Comparison of ENCODE assay signal across 1 cellular context in genomic region chr19:40465025-40465780, GRCh38.
A peak's percentile ranks its signal among the peaks of the same experiment; 100 is the strongest.
TF ChIP-seq lines count a peak whose summit lies in the region.

Gene BLVRB, minus strand, starts transcription at chr19:40465745. Its CDS starts 57 bp downstream, at chr19:40465688.

TF ChIP-seq in HepG2, 621 proteins besides CTCF, POLR2A, EP300 and RAD21 (continued from another document and continues in another):
- no peak for TF ChIP-seq BRCA1 (CRISPR knock-in tag; IDR thresholded peaks at IDR 0.05)
- no peak for TF ChIP-seq SAFB2 (CRISPR knock-in tag; IDR thresholded peaks at IDR 0.05; ENCODE audit: borderline replicate concordance, low read depth)
- TF ChIP-seq ZNF558 (CRISPR knock-in tag; IDR thresholded peaks at IDR 0.05; ENCODE audit: borderline replicate concordance): no peak
- TF ChIP-seq, protein P1, sequence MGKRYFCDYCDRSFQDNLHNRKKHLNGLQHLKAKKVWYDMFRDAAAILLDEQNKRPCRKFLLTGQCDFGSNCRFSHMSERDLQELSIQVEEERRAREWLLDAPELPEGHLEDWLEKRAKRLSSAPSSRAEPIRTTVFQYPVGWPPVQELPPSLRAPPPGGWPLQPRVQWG (CRISPR knock-in tag; IDR thresholded peaks at IDR 0.05; ENCODE audit: borderline replicate concordance, low read depth): no peak
- TF ChIP-seq SCMH1 (CRISPR knock-in tag; IDR thresholded peaks at IDR 0.05; ENCODE audit: borderline replicate concordance): no peak
- peak; percentile 76 for TF ChIP-seq ZNF263 (CRISPR knock-in tag; IDR thresholded peaks at IDR 0.05)
- TF ChIP-seq ZNF382 (CRISPR knock-in tag; IDR thresholded peaks at IDR 0.05; ENCODE audit: borderline replicate concordance): no peak
- no peak for TF ChIP-seq RORA (CRISPR knock-in tag; IDR thresholded peaks at IDR 0.05)
- no peak for TF ChIP-seq PAF1 (CRISPR knock-in tag; IDR thresholded peaks at IDR 0.05)
- TF ChIP-seq TCF7 (IDR thresholded peaks at IDR 0.05; ENCODE audit: low read depth): no peak
- TF ChIP-seq, protein P2, sequence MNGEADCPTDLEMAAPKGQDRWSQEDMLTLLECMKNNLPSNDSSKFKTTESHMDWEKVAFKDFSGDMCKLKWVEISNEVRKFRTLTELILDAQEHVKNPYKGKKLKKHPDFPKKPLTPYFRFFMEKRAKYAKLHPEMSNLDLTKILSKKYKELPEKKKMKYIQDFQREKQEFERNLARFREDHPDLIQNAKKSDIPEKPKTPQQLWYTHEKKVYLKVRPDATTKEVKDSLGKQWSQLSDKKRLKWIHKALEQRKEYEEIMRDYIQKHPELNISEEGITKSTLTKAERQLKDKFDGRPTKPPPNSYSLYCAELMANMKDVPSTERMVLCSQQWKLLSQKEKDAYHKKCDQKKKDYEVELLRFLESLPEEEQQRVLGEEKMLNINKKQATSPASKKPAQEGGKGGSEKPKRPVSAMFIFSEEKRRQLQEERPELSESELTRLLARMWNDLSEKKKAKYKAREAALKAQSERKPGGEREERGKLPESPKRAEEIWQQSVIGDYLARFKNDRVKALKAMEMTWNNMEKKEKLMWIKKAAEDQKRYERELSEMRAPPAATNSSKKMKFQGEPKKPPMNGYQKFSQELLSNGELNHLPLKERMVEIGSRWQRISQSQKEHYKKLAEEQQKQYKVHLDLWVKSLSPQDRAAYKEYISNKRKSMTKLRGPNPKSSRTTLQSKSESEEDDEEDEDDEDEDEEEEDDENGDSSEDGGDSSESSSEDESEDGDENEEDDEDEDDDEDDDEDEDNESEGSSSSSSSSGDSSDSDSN (CRISPR knock-in tag; IDR thresholded peaks at IDR 0.05): peak; percentile 56; the same call in 1 of the 2 replicates
- TF ChIP-seq NCOR1 (IDR thresholded peaks at IDR 0.05; ENCODE audit: borderline replicate concordance, low read length): no peak
- TF ChIP-seq ZNF276 (CRISPR knock-in tag; IDR thresholded peaks at IDR 0.05; ENCODE audit: low read depth): peak; percentile 35; the same call in 1 of the 2 replicates
- TF ChIP-seq SRSF1 (optimal IDR thresholded peaks at IDR 0.05; ENCODE audit: low read depth, low read length): peak; percentile 18
- TF ChIP-seq ZBTB8A (CRISPR knock-in tag; IDR thresholded peaks at IDR 0.05; ENCODE audit: borderline replicate concordance, low read depth): no peak
- TF ChIP-seq TERF1 (CRISPR knock-in tag; IDR thresholded peaks at IDR 0.05): no peak
- no peak for TF ChIP-seq XBP1 (CRISPR knock-in tag; IDR thresholded peaks at IDR 0.05)
- TF ChIP-seq MBNL3 (CRISPR knock-in tag; conservative IDR thresholded peaks at IDR 0.05): no peak
- TF ChIP-seq, protein P3, sequence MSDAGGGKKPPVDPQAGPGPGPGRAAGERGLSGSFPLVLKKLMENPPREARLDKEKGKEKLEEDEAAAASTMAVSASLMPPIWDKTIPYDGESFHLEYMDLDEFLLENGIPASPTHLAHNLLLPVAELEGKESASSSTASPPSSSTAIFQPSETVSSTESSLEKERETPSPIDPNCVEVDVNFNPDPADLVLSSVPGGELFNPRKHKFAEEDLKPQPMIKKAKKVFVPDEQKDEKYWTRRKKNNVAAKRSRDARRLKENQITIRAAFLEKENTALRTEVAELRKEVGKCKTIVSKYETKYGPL (CRISPR knock-in tag; IDR thresholded peaks at IDR 0.05): 0 out of 2 replicates have a peak, but pooled peaks have one; percentile 32
- TF ChIP-seq ZFP41 (CRISPR knock-in tag; IDR thresholded peaks at IDR 0.05; ENCODE audit: borderline replicate concordance): no peak
- TF ChIP-seq MAFK (conservative IDR thresholded peaks at IDR 0.05 in 1 of 2, IDR thresholded peaks at IDR 0.05 in 1 of 2; ENCODE audit: low read length in 2 of 2): no peak
- TF ChIP-seq PHF8 (CRISPR knock-in tag; IDR thresholded peaks at IDR 0.05): peak; percentile 82
- no peak for TF ChIP-seq ARHGAP35 (CRISPR knock-in tag; IDR thresholded peaks at IDR 0.05; ENCODE audit: borderline replicate concordance)
- TF ChIP-seq SOX6 (IDR thresholded peaks at IDR 0.05): no peak
- 0 out of 2 replicates have a peak, but pooled peaks have one; percentile 9 for TF ChIP-seq SOX6 (CRISPR knock-in tag; IDR thresholded peaks at IDR 0.05)
- no peak for TF ChIP-seq REL (CRISPR knock-in tag; conservative IDR thresholded peaks at IDR 0.05)
- no peak for TF ChIP-seq GABPA (IDR thresholded peaks at IDR 0.05; ENCODE audit: low read depth, low read length)
- TF ChIP-seq GABPA (CRISPR knock-in tag; IDR thresholded peaks at IDR 0.05; ENCODE audit: low read depth): no peak
- TF ChIP-seq HIVEP1 (CRISPR knock-in tag; IDR thresholded peaks at IDR 0.05): no peak
- TF ChIP-seq ZNF770 (CRISPR knock-in tag; IDR thresholded peaks at IDR 0.05): no peak
- TF ChIP-seq ZFX (CRISPR knock-in tag; IDR thresholded peaks at IDR 0.05; ENCODE audit: low read depth): peak; percentile 89
- TF ChIP-seq NPAS2 (CRISPR knock-in tag; IDR thresholded peaks at IDR 0.05; ENCODE audit: borderline replicate concordance): no peak
- no peak for TF ChIP-seq SNAI1 (CRISPR knock-in tag; IDR thresholded peaks at IDR 0.05; ENCODE audit: borderline replicate concordance)
- TF ChIP-seq, protein P4, sequence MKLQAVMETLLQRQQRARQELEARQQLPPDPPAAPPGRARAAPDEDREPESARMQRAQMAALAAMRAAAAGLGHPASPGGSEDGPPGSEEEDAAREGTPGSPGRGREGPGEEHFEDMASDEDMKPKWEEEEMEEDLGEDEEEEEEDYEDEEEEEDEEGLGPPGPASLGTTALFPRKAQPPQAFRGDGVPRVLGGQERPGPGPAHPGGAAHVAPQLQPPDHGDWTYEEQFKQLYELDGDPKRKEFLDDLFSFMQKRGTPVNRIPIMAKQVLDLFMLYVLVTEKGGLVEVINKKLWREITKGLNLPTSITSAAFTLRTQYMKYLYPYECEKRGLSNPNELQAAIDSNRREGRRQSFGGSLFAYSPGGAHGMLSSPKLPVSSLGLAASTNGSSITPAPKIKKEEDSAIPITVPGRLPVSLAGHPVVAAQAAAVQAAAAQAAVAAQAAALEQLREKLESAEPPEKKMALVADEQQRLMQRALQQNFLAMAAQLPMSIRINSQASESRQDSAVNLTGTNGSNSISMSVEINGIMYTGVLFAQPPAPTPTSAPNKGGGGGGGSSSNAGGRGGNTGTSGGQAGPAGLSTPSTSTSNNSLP (IDR thresholded peaks at IDR 0.05; ENCODE audit: low read depth, low read length): no peak
- no peak for TF ChIP-seq MBD4 (IDR thresholded peaks at IDR 0.05; ENCODE audit: borderline replicate concordance, low read length)
- TF ChIP-seq ZBTB44 (CRISPR knock-in tag; IDR thresholded peaks at IDR 0.05): no peak
- TF ChIP-seq NBN (conservative IDR thresholded peaks at IDR 0.05): no peak
- TF ChIP-seq STAT5B (CRISPR knock-in tag; IDR thresholded peaks at IDR 0.05): no peak
- TF ChIP-seq ZNF337 (CRISPR knock-in tag; IDR thresholded peaks at IDR 0.05; ENCODE audit: borderline replicate concordance, low read depth): 0 out of 2 replicates have a peak, but pooled peaks have one; percentile 14
- no peak for TF ChIP-seq ATF5 (CRISPR knock-in tag; IDR thresholded peaks at IDR 0.05; ENCODE audit: low read depth)
- TF ChIP-seq, protein P5, sequence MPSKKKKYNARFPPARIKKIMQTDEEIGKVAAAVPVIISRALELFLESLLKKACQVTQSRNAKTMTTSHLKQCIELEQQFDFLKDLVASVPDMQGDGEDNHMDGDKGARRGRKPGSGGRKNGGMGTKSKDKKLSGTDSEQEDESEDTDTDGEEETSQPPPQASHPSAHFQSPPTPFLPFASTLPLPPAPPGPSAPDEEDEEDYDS (CRISPR knock-in tag; IDR thresholded peaks at IDR 0.05): no peak
- no peak for TF ChIP-seq ZSCAN22 (CRISPR knock-in tag; IDR thresholded peaks at IDR 0.05)
- no peak for TF ChIP-seq ZNF660 (CRISPR knock-in tag; IDR thresholded peaks at IDR 0.05; ENCODE audit: borderline replicate concordance, low read depth)
- no peak for TF ChIP-seq SIN3B (IDR thresholded peaks at IDR 0.05; ENCODE audit: low read length)
- no peak for TF ChIP-seq ERF (CRISPR knock-in tag; IDR thresholded peaks at IDR 0.05)
- no peak for TF ChIP-seq SMAD1 (CRISPR knock-in tag; IDR thresholded peaks at IDR 0.05; ENCODE audit: borderline replicate concordance, low read depth)
- TF ChIP-seq ZNF570 (CRISPR knock-in tag; IDR thresholded peaks at IDR 0.05; ENCODE audit: borderline replicate concordance): no peak
- no peak for TF ChIP-seq SMARCC2 (IDR thresholded peaks at IDR 0.05)
- peak; percentile 63; the same call in 1 of the 2 replicates for TF ChIP-seq ZNF292 (CRISPR knock-in tag; IDR thresholded peaks at IDR 0.05; ENCODE audit: borderline replicate concordance, low read depth)
- no peak for TF ChIP-seq ZNF652 (CRISPR knock-in tag; IDR thresholded peaks at IDR 0.05; ENCODE audit: borderline replicate concordance, low read depth)
- no peak for TF ChIP-seq ZNF264 (CRISPR knock-in tag; IDR thresholded peaks at IDR 0.05)
- TF ChIP-seq ELF4 (CRISPR knock-in tag; IDR thresholded peaks at IDR 0.05; ENCODE audit: borderline replicate concordance): no peak
- TF ChIP-seq CHD4 (IDR thresholded peaks at IDR 0.05; ENCODE audit: borderline replicate concordance, low read length): peak; percentile 74
- peak; percentile 59 for TF ChIP-seq ZNF451 (CRISPR knock-in tag; IDR thresholded peaks at IDR 0.05)
- no peak; the same call in 1 of the 2 replicates for TF ChIP-seq ZNF614 (CRISPR knock-in tag; IDR thresholded peaks at IDR 0.05; ENCODE audit: borderline replicate concordance)
- TF ChIP-seq ZNF782 (CRISPR knock-in tag; IDR thresholded peaks at IDR 0.05; ENCODE audit: borderline replicate concordance): no peak; the same call in 1 of the 2 replicates
- TF ChIP-seq ZBTB7B (CRISPR knock-in tag; IDR thresholded peaks at IDR 0.05): no peak
- no peak for TF ChIP-seq SMC3 (IDR thresholded peaks at IDR 0.05; ENCODE audit: low read length)
- no peak for TF ChIP-seq ZNF552 (CRISPR knock-in tag; IDR thresholded peaks at IDR 0.05; ENCODE audit: borderline replicate concordance)
- TF ChIP-seq HMGA1 (CRISPR knock-in tag; conservative IDR thresholded peaks at IDR 0.05): no peak
- no peak for TF ChIP-seq ZNF180 (CRISPR knock-in tag; IDR thresholded peaks at IDR 0.05; ENCODE audit: borderline replicate concordance, low read depth)
- TF ChIP-seq, protein P6, sequence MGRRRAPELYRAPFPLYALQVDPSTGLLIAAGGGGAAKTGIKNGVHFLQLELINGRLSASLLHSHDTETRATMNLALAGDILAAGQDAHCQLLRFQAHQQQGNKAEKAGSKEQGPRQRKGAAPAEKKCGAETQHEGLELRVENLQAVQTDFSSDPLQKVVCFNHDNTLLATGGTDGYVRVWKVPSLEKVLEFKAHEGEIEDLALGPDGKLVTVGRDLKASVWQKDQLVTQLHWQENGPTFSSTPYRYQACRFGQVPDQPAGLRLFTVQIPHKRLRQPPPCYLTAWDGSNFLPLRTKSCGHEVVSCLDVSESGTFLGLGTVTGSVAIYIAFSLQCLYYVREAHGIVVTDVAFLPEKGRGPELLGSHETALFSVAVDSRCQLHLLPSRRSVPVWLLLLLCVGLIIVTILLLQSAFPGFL (CRISPR knock-in tag; IDR thresholded peaks at IDR 0.05): no peak
- no peak for TF ChIP-seq ZNF225 (CRISPR knock-in tag; IDR thresholded peaks at IDR 0.05)
